11 cellular contexts compared by ENCODE assay signal in genomic region chr22:28297504-28297903, GRCh38.
DNase-seq lines count a peak whose midpoint lies in the region; ATAC-seq and TF ChIP-seq lines count a peak whose summit lies in the region.
"Had no signal": no experiment of that assay in that cellular context is flagged by ENCODE, and none has a peak within 500 bp of the region (broad histone marks: within the 10 kb centered on the region; RNA-seq: fewer than 3 reads in every experiment).

No MANE protein-coding gene starts in this region.

- TF ChIP-seq POLR2A in suprapubic skin (IDR thresholded peaks at IDR 0.05) = no peak

- H3K36me3 ChIP-seq in suprapubic skin = no peaks in the 10 kb centered on the region
- H3K36me3 ChIP-seq: brain microvascular endothelial cell had no signal

- WGBS in suprapubic skin = 64% methylated on average over 4 of the region's 4 CpGs

- H3K4me1 ChIP-seq in suprapubic skin = no peaks in the 10 kb centered on the region

- H3K4me3 ChIP-seq in suprapubic skin = no peak overlapping the region

- intact Hi-C loops in posterior cingulate gyrus (cut with DNase I) = no loop called here

- H3K9me3 ChIP-seq in suprapubic skin = no peaks in the 10 kb centered on the region

- peak in 32 of 56 donors; percentile 1 to 69 (median 23) for DNase-seq in amygdala (lab: John Stamatoyannopoulos, UW)
- peak in 6 of 10 donors; percentile 10 to 88 (median 31) for DNase-seq in posterior cingulate gyrus
- DNase-seq in suprapubic skin (ENCODE audit: low spot score in 2 of 2) = no peak
- DNase-seq in stimulated activated CD8-positive, alpha-beta memory T cell treated with anti-CD3 and anti-CD28 coated beads, Interleukin-4, amount 100 ng/mL, for 48 hours = no peak
- no peak for DNase-seq in ACHN
- DNase-seq: brain microvascular endothelial cell; stimulated activated CD4-positive, alpha-beta T cell treated with anti-CD3 and anti-CD28 coated beads, Interleukin-4, amount 100 ng/mL, for 24 hours had no signal

- H3K27ac ChIP-seq in suprapubic skin = no peak overlapping the region
- H3K27ac ChIP-seq: brain microvascular endothelial cell had no signal

- H3K27me3 ChIP-seq in suprapubic skin = no peaks in the 10 kb centered on the region
- H3K27me3 ChIP-seq: brain microvascular endothelial cell had no signal

- peak; percentile 83 for ATAC-seq in GM19035 (IDR thresholded peaks at IDR 0.05; ENCODE audit: unreplicated experiment)
- peak; percentile 64 for ATAC-seq in HG03045 (IDR thresholded peaks at IDR 0.05; ENCODE audit: unreplicated experiment)
- ATAC-seq in GM18511 (IDR thresholded peaks at IDR 0.05; ENCODE audit: unreplicated experiment) = no peak
- ATAC-seq: HCT116 had no signal

- TF ChIP-seq CTCF in suprapubic skin (IDR thresholded peaks at IDR 0.05) = no peak

- in situ Hi-C loops in ACHN (cut with HindIII; ENCODE audit: low pct_ligation_motif_present, low pct_unique_long_range_greater_than_20kb, low sequenced_read_pairs) = no loop called here

- no peak for TF ChIP-seq EP300 in suprapubic skin (IDR thresholded peaks at IDR 0.05)

Comparison
In these comparisons a context has a peak if more than half of its experiments do, and no peak if none do; other contexts are left out.
1. DNase-seq: peak in amygdala (32 of 56) and posterior cingulate gyrus (6 of 10); none in suprapubic skin (0 of 2), stimulated activated CD8-positive, alpha-beta memory T cell treated with anti-CD3 and anti-CD28 coated beads, Interleukin-4, amount 100 ng/mL, for 48 hours (single experiment) and ACHN (single experiment).